Comparison of ENCODE assay signal across 11 cellular contexts in genomic region chr16:57297856-57298255, GRCh38. TPM values are rescaled to one million over a fixed set of nuclear protein-coding genes. Genes with fewer than 3 reads are reported as not detected.
A peak's percentile ranks its signal among the peaks of the same experiment; 100 is the strongest.
DNase-seq lines count a peak whose midpoint lies in the region; ATAC-seq and TF ChIP-seq lines count a peak whose summit lies in the region.
"Had no signal": no experiment of that assay in that cellular context is flagged by ENCODE, and none has a peak within 500 bp of the region (broad histone marks: within the 10 kb centered on the region; RNA-seq: fewer than 3 reads in every experiment).

No MANE protein-coding gene starts in this region.

- H3K27me3 Mint-ChIP-seq in activated T-helper 2 cell treated with anti-CD3 and anti-CD28 coated beads, Interferon-gamma antibody, Interleukin-2, Interleukin-4, amounts not matched to agents 10 μg/mL and 5 μg/mL and 100 μg/mL, durations not matched to agents 14 hours and 24 hours and 36 hours (ENCODE audit: low read depth) = peaks cover 2% of the 10 kb centered on the region
- peaks cover 9% of the 10 kb centered on the region for H3K27me3 Mint-ChIP-seq in neural progenitor cell (ENCODE audit: insufficient read depth, low read depth)

- no peak overlapping the region for H2AFZ ChIP-seq in neural progenitor cell (replicated peaks)

- H3K9me3 ChIP-seq in HAP-1 (no peaks in the 10 kb centered on the region), Peyer's patch (no peaks in the 10 kb centered on the region), neural progenitor cell (ENCODE audit: low read depth) (no peaks in the 10 kb centered on the region)
- H3K9me3 ChIP-seq: testis had no signal

- TF ChIP-seq POLR2A in Peyer's patch (IDR thresholded peaks at IDR 0.05) = no peak

- no peaks in the 10 kb centered on the region for H4K20me1 ChIP-seq in neural progenitor cell (ENCODE audit: low read depth)

- in situ Hi-C loops in HAP-1 (cut with MboI; ENCODE audit: low sequenced_read_pairs) = no loop called here

- no peak overlapping the region for H3K4me2 ChIP-seq in neural progenitor cell

- H3K4me1 ChIP-seq in HAP-1 (peaks cover 8% of the 10 kb centered on the region), Peyer's patch (peaks cover 0 to 13% (median 5%) of the 10 kb centered on the region in 4 donors), neural progenitor cell (peaks cover 5% of the 10 kb centered on the region)

- H3K36me3 ChIP-seq in HAP-1 (replicated peaks) = no peaks in the 10 kb centered on the region
- no peaks in the 10 kb centered on the region for H3K36me3 ChIP-seq in Peyer's patch
- no peaks in the 10 kb centered on the region for H3K36me3 ChIP-seq in neural progenitor cell
- no peaks in the 10 kb centered on the region for H3K36me3 ChIP-seq in H7 (replicated peaks; ENCODE audit: control insufficient read depth, insufficient read depth, low read length)

- H3K27ac ChIP-seq in Peyer's patch (no peak overlapping the region), neural progenitor cell (no peak overlapping the region)
- H3K27ac ChIP-seq: testis had no signal

- no peaks in the 10 kb centered on the region for H3K36me3 Mint-ChIP-seq in activated T-helper 2 cell treated with anti-CD3 and anti-CD28 coated beads, Interferon-gamma antibody, Interleukin-2, Interleukin-4, amounts not matched to agents 10 μg/mL and 5 μg/mL and 100 μg/mL, durations not matched to agents 14 hours and 24 hours and 36 hours (ENCODE audit: low read depth)
- no peaks in the 10 kb centered on the region for H3K36me3 Mint-ChIP-seq in neural progenitor cell

- DNase-seq in HAP-1 (ENCODE audit: low spot score in 2 of 2) (peak; percentile 31 to 62), Peyer's patch (peak in 2 of 3 donors; percentile 52 to 64), neural progenitor cell (ENCODE audit: low spot score) (peak; percentile 20), H7 (no peak), C1 segment of cervical spinal cord (lab: John Stamatoyannopoulos, UW) (no peak)
- DNase-seq in activated T-helper 2 cell treated with anti-CD3 and anti-CD28 coated beads, Interferon-gamma antibody, Interleukin-2, Interleukin-4, amounts not matched to agents 10 μg/mL and 5 μg/mL and 100 μg/mL, durations not matched to agents 14 hours and 24 hours and 36 hours (ENCODE audit: low spot score) = peak; percentile 48
- DNase-seq: EL, NCI-H526 treated with DMSO at 0.1 percent for 48 hours, testis had no signal

- intact Hi-C loops in activated T-helper 2 cell treated with anti-CD3 and anti-CD28 coated beads, Interferon-gamma antibody, Interleukin-2, Interleukin-4, amounts not matched to agents 10 μg/mL and 5 μg/mL and 100 μg/mL, durations not matched to agents 14 hours and 24 hours and 36 hours (cut with micrococcal nuclease) = no loop called here

- no peak overlapping the region; the same call in 1 of the 2 replicates for H3K4me3 ChIP-seq in HAP-1
- H3K4me3 ChIP-seq in Peyer's patch = no peak overlapping the region
- H3K4me3 ChIP-seq in neural progenitor cell = no peak overlapping the region
- H3K4me3 ChIP-seq in H7 (ENCODE audit: insufficient read depth, low read depth, low read length) = no peak overlapping the region
- H3K4me3 ChIP-seq: testis had no signal

- peak overlapping the region; percentile 72 for H3K27ac Mint-ChIP-seq in activated T-helper 2 cell treated with anti-CD3 and anti-CD28 coated beads, Interferon-gamma antibody, Interleukin-2, Interleukin-4, amounts not matched to agents 10 μg/mL and 5 μg/mL and 100 μg/mL, durations not matched to agents 14 hours and 24 hours and 36 hours
- H3K27ac Mint-ChIP-seq in neural progenitor cell = no peak overlapping the region

- no peak overlapping the region for H3K9ac ChIP-seq in neural progenitor cell

- H3K27me3 ChIP-seq in HAP-1 (ENCODE audit: low read depth) (no peaks in the 10 kb centered on the region), Peyer's patch (no peaks in the 10 kb centered on the region), neural progenitor cell (peaks cover 7% of the 10 kb centered on the region), H7 (ENCODE audit: control insufficient read depth, insufficient read depth, low read length) (peaks cover 2% of the 10 kb centered on the region; the same call in 1 of the 2 replicates)
- H3K27me3 ChIP-seq: testis had no signal

- H3K4me3 Mint-ChIP-seq in activated T-helper 2 cell treated with anti-CD3 and anti-CD28 coated beads, Interferon-gamma antibody, Interleukin-2, Interleukin-4, amounts not matched to agents 10 μg/mL and 5 μg/mL and 100 μg/mL, durations not matched to agents 14 hours and 24 hours and 36 hours (ENCODE audit: low read depth) = peak overlapping the region; percentile 72
- H3K4me3 Mint-ChIP-seq in neural progenitor cell = peak overlapping the region; percentile 73

- peaks cover 11% of the 10 kb centered on the region for H3K4me1 Mint-ChIP-seq in activated T-helper 2 cell treated with anti-CD3 and anti-CD28 coated beads, Interferon-gamma antibody, Interleukin-2, Interleukin-4, amounts not matched to agents 10 μg/mL and 5 μg/mL and 100 μg/mL, durations not matched to agents 14 hours and 24 hours and 36 hours (ENCODE audit: low read depth)
- peaks cover 4% of the 10 kb centered on the region for H3K4me1 Mint-ChIP-seq in neural progenitor cell

- ATAC-seq in GM18520 (IDR thresholded peaks at IDR 0.05; ENCODE audit: unreplicated experiment) = no peak
- ATAC-seq in HG03139 (IDR thresholded peaks at IDR 0.05; ENCODE audit: unreplicated experiment) = no peak

- H3F3A ChIP-seq in neural progenitor cell (ENCODE audit: low read depth) = peaks cover 19% of the 10 kb centered on the region

- no peaks in the 10 kb centered on the region for H3K79me2 ChIP-seq in neural progenitor cell (ENCODE audit: low read depth)

- TF ChIP-seq CTCF in Peyer's patch (IDR thresholded peaks at IDR 0.05) (no peak), neural progenitor cell (IDR thresholded peaks at IDR 0.05) (no peak)

- no peaks in the 10 kb centered on the region for H3K9me3 Mint-ChIP-seq in activated T-helper 2 cell treated with anti-CD3 and anti-CD28 coated beads, Interferon-gamma antibody, Interleukin-2, Interleukin-4, amounts not matched to agents 10 μg/mL and 5 μg/mL and 100 μg/mL, durations not matched to agents 14 hours and 24 hours and 36 hours
- peaks cover 4% of the 10 kb centered on the region for H3K9me3 Mint-ChIP-seq in neural progenitor cell

RNA-seq across cellular contexts. Expression of gene PLLP, which starts 13.4 kb away (rescaled TPM):
- total RNA-seq in Peyer's patch (100 to 1,000 TPM in 3 of 4 donors, 1 to 10 TPM in 1; 1.7 to 152 (median 126) TPM), neural progenitor cell (ENCODE audit: low replicate concordance) (0.86 and 1.6 TPM in 2 replicates)
- total RNA-seq in activated T-helper 2 cell treated with anti-CD3 and anti-CD28 coated beads, Interferon-gamma antibody, Interleukin-2, Interleukin-4, amounts not matched to agents 10 μg/mL and 5 μg/mL and 100 μg/mL, durations not matched to agents 14 hours and 24 hours and 36 hours = 0.30 and 0.34 TPM in 2 replicates
- total RNA-seq in H7 (2014; rRNA removed; shearing (Covaris generic)) = 1.6 and 3.0 TPM in 2 replicates

RNA-seq across cellular contexts. Expression of gene ARL2BP, which starts 52.8 kb away (rescaled TPM):
- total RNA-seq in Peyer's patch = 10 to 100 TPM; 25.2 to 55.3 (median 31.5) TPM
- 28.1 and 31.2 TPM in 2 replicates for total RNA-seq in activated T-helper 2 cell treated with anti-CD3 and anti-CD28 coated beads, Interferon-gamma antibody, Interleukin-2, Interleukin-4, amounts not matched to agents 10 μg/mL and 5 μg/mL and 100 μg/mL, durations not matched to agents 14 hours and 24 hours and 36 hours
- 36.1 and 41.5 TPM in 2 replicates for total RNA-seq in neural progenitor cell (ENCODE audit: low replicate concordance)
- 27.7 and 28.3 TPM in 2 replicates for total RNA-seq in H7 (2014; rRNA removed; shearing (Covaris generic))

Comparison
In these comparisons a context has a peak if more than half of its experiments do, and no peak if none do; other contexts are left out.
1. DNase-seq: peak in HAP-1 (2 of 2), Peyer's patch (2 of 3), activated T-helper 2 cell treated with anti-CD3 and anti-CD28 coated beads, Interferon-gamma antibody, Interleukin-2, Interleukin-4, amounts not matched to agents 10 μg/mL and 5 μg/mL and 100 μg/mL, durations not matched to agents 14 hours and 24 hours and 36 hours (single experiment) and neural progenitor cell (single experiment); none in H7 (single experiment) and C1 segment of cervical spinal cord (0 of 14).